ENCODE assay signal across 8 cellular contexts in genomic region chr10:43229208-43230061, GRCh38. TPM values are rescaled to one million over a fixed set of nuclear protein-coding genes. Genes with fewer than 3 reads are reported as not detected.
DNase-seq lines count a peak whose midpoint lies in the region; ATAC-seq and TF ChIP-seq lines count a peak whose summit lies in the region.

No MANE protein-coding gene starts in this region.

- intact Hi-C loops in spleen (cut with DNase I; ENCODE audit: low total_unique reads), result no loop called here

- no CpG with 5 or more reads among the region's 99 CpGs for WGBS in iPS DF 6.9 (ENCODE audit: insufficient coverage, insufficient read length)
- WGBS in spleen, 5 donors, result 1 to 2% (median 1%) methylated on average over 34 to 99 of the region's 99 CpGs

- H3K4me3 ChIP-seq in iPS DF 6.9 (ENCODE audit: low read length) (peak overlapping the region; percentile 40; the same call in 1 of the 2 replicates), spleen (peak overlapping the region; percentile 20 to 78 (median 52)), SJCRH30 (no peak overlapping the region)

- ATAC-seq in HG03135 (IDR thresholded peaks at IDR 0.05; ENCODE audit: unreplicated experiment) (no peak), GM18861 (IDR thresholded peaks at IDR 0.05; ENCODE audit: unreplicated experiment) (no peak), GM19351 (IDR thresholded peaks at IDR 0.05; ENCODE audit: unreplicated experiment) (no peak)

- no peaks in the 10 kb centered on the region for H3K9me3 ChIP-seq in iPS DF 6.9 (ENCODE audit: control insufficient read depth, insufficient read depth, low read length)
- H3K9me3 ChIP-seq in spleen, result no peaks in the 10 kb centered on the region
- H3K9me3 ChIP-seq in SJCRH30 (replicated peaks), result no peaks in the 10 kb centered on the region

- H3K27ac ChIP-seq in iPS DF 6.9 (ENCODE audit: low read length), result no peak overlapping the region
- peak overlapping the region in 5 of 8 donors; percentile 69 to 88 (median 77) for H3K27ac ChIP-seq in spleen
- H3K27ac ChIP-seq in SJCRH30, result no peak overlapping the region

- H3K27me3 ChIP-seq in iPS DF 6.9 (ENCODE audit: control insufficient read depth, insufficient read depth, low read length), result peaks cover 18% of the 10 kb centered on the region; the same call in 1 of the 2 replicates
- peaks cover 3 to 50% (median 25%) of the 10 kb centered on the region in 7 donors for H3K27me3 ChIP-seq in spleen (replicated peaks in 1 of 7)
- H3K27me3 ChIP-seq in SJCRH30, result no peaks in the 10 kb centered on the region

- DNase-seq in NCI-H69 (lab: John Stamatoyannopoulos, UW) (peak; percentile 20), iPS DF 6.9 (ENCODE audit: low read depth, low spot score) (no peak), spleen (peak; percentile 88), SJCRH30 (no peak)
- peak; percentile 75 for DNase-seq in activated effector memory CD4-positive, alpha-beta T cell treated with anti-CD3 and anti-CD28 coated beads, Interleukin-2, amount 50 U/mL, for 16 hours

- H3K36me3 ChIP-seq in iPS DF 6.9 (ENCODE audit: control insufficient read depth, insufficient read depth, low read length) (no peaks in the 10 kb centered on the region), spleen (no peaks in the 10 kb centered on the region), SJCRH30 (no peaks in the 10 kb centered on the region)

- TF ChIP-seq CTCF in spleen (IDR thresholded peaks at IDR 0.05 in 8 of 11, conservative IDR thresholded peaks at IDR 0.05 in 3 of 11), result peak in 1 of 11 experiments; percentile 9

- H3K4me1 ChIP-seq in iPS DF 6.9 (ENCODE audit: control insufficient read depth, insufficient read depth, low read length) (no peaks in the 10 kb centered on the region), spleen (peaks cover 3 to 60% (median 40%) of the 10 kb centered on the region in 6 donors), SJCRH30 (no peaks in the 10 kb centered on the region)

- no peak for TF ChIP-seq POLR2A in spleen (IDR thresholded peaks at IDR 0.05)

RNA-seq across cellular contexts. Expression of gene RASGEF1A, which starts 37.4 kb away (rescaled TPM):
- 1 to 10 TPM; 2.5 to 7.1 (median 3.6) TPM for total RNA-seq in spleen
- polyA plus RNA-seq in spleen, result 1 to 10 TPM; 1.9 to 3.1 (median 2.1) TPM
- not detected in 2 replicates for total RNA-seq in SJCRH30 (2014; rRNA removed; shearing (Covaris generic))

Comparison
In these comparisons a context has a peak if more than half of its experiments do, and no peak if none do; other contexts are left out.
1. DNase-seq: peak in NCI-H69 (single experiment), activated effector memory CD4-positive, alpha-beta T cell treated with anti-CD3 and anti-CD28 coated beads, Interleukin-2, amount 50 U/mL, for 16 hours (single experiment) and spleen (single experiment); none in iPS DF 6.9 (single experiment) and SJCRH30 (0 of 2).
2. H3K27ac ChIP-seq: peak in spleen (5 of 8); none in iPS DF 6.9 (single experiment) and SJCRH30 (single experiment).